In the genomic region with DNA sequence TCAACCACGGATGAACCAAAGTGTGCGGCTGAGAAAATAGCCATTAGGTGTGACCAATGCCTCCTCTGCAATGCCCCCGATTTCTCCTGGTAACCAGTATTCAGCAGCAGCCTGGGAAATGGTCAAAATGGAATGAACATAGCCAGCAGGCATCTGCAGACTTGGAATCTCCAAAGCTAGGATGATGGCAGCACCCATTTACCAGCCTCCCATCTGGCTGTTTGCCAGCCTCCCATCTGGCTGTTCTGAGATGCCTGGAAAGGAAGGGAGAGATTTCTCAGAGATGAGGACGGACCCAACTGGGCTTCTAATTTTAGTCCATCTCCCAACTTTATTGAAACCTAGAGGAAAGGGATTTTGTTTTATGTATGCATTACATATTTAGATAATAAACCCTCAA, we compare ENCODE assay signal across 1 cellular context.
TF ChIP-seq lines count a peak whose summit lies in the region.

No MANE protein-coding gene starts in this region.

TF ChIP-seq in HepG2, 621 proteins besides CTCF, POLR2A, EP300 and RAD21:
- TF ChIP-seq POGK (CRISPR knock-in tag; conservative IDR thresholded peaks at IDR 0.05) (no peak), STAG1 (CRISPR knock-in tag; IDR thresholded peaks at IDR 0.05) (no peak), SPEN (CRISPR knock-in tag; IDR thresholded peaks at IDR 0.05; ENCODE audit: low read depth) (no peak), NR2F1 (CRISPR knock-in tag; IDR thresholded peaks at IDR 0.05) (no peak), PHF20 (CRISPR knock-in tag; IDR thresholded peaks at IDR 0.05) (no peak), ZBTB44 (CRISPR knock-in tag; IDR thresholded peaks at IDR 0.05) (no peak), ZNF275 (CRISPR knock-in tag; IDR thresholded peaks at IDR 0.05; ENCODE audit: borderline replicate concordance) (no peak), HOMEZ (CRISPR knock-in tag; IDR thresholded peaks at IDR 0.05; ENCODE audit: low read depth) (no peak), KMT2A (CRISPR knock-in tag; IDR thresholded peaks at IDR 0.05) (no peak), ZNF431 (CRISPR knock-in tag; IDR thresholded peaks at IDR 0.05; ENCODE audit: borderline replicate concordance, low read depth) (no peak)
- TF ChIP-seq, protein P1, sequence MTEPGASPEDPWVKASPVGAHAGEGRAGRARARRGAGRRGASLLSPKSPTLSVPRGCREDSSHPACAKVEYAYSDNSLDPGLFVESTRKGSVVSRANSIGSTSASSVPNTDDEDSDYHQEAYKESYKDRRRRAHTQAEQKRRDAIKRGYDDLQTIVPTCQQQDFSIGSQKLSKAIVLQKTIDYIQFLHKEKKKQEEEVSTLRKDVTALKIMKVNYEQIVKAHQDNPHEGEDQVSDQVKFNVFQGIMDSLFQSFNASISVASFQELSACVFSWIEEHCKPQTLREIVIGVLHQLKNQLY (CRISPR knock-in tag; IDR thresholded peaks at IDR 0.05): no peak
